Comparison of ENCODE assay signal across 18 cellular contexts in genomic region chr12:99558113-99558512, GRCh38.
"Had no signal": no experiment of that assay in that cellular context is flagged by ENCODE, and none has a peak within 500 bp of the region (broad histone marks: within the 10 kb centered on the region; RNA-seq: fewer than 3 reads in every experiment).

No MANE protein-coding gene starts in this region.

- DNase-seq: activated CD4-positive, alpha-beta memory T cell treated with anti-CD3 and anti-CD28 coated beads for 36 hours; activated CD4-positive, alpha-beta T cell treated with anti-CD3 and anti-CD28 coated beads, Interleukin-2, amount 10 ng/mL, durations not matched to agents 7 days and 5 days; activated CD4-positive, CD25-positive, alpha-beta regulatory T cell; activated naive CD4-positive, alpha-beta T cell treated with anti-CD3 and anti-CD28 coated beads, Interleukin-2, amount 50 U/mL, for 16 hours; activated naive CD8-positive, alpha-beta T cell treated with anti-CD3 and anti-CD28 coated beads, Interleukin-2, amount 10 ng/mL, durations not matched to agents 7 days and 5 days; activated T-cell treated with anti-CD3 and anti-CD28 coated beads for 4 hours; adrenal gland; anterior cingulate cortex; KG1; NCI-H1092; NCI-H1417; NCI-H1930; NCI-H2171; NCI-H2227 treated with DMSO at 0.1 percent for 48 hours; NCI-H526; NCI-H82 had no signal

- H3K4me1 Mint-ChIP-seq: activated CD4-positive, alpha-beta T cell treated with anti-CD3 and anti-CD28 coated beads, Interleukin-2, amount 10 ng/mL, durations not matched to agents 7 days and 5 days; activated naive CD8-positive, alpha-beta T cell treated with anti-CD3 and anti-CD28 coated beads, Interleukin-2, amount 10 ng/mL, durations not matched to agents 7 days and 5 days had no signal

- H3K4me1 ChIP-seq: adrenal gland had no signal

- H3K27me3 Mint-ChIP-seq: activated CD4-positive, alpha-beta memory T cell treated with anti-CD3 and anti-CD28 coated beads for 36 hours; activated CD4-positive, alpha-beta T cell treated with anti-CD3 and anti-CD28 coated beads, Interleukin-2, amount 10 ng/mL, durations not matched to agents 7 days and 5 days; activated naive CD8-positive, alpha-beta T cell treated with anti-CD3 and anti-CD28 coated beads, Interleukin-2, amount 10 ng/mL, durations not matched to agents 7 days and 5 days had no signal

- H3K27me3 ChIP-seq: adrenal gland had no signal

- H3K4me3 ChIP-seq: adrenal gland, SK-N-MC had no signal

- H3K36me3 Mint-ChIP-seq: activated CD4-positive, alpha-beta memory T cell treated with anti-CD3 and anti-CD28 coated beads for 36 hours; activated naive CD8-positive, alpha-beta T cell treated with anti-CD3 and anti-CD28 coated beads, Interleukin-2, amount 10 ng/mL, durations not matched to agents 7 days and 5 days had no signal

- H3K36me3 ChIP-seq: adrenal gland had no signal

- H3K9me3 ChIP-seq: adrenal gland had no signal

- H3K9me3 Mint-ChIP-seq: activated CD4-positive, alpha-beta memory T cell treated with anti-CD3 and anti-CD28 coated beads for 36 hours had no signal

- H3K27ac ChIP-seq: adrenal gland, SK-N-MC, VCaP had no signal

- H3K27ac Mint-ChIP-seq: activated CD4-positive, alpha-beta memory T cell treated with anti-CD3 and anti-CD28 coated beads for 36 hours; activated CD4-positive, alpha-beta T cell treated with anti-CD3 and anti-CD28 coated beads, Interleukin-2, amount 10 ng/mL, durations not matched to agents 7 days and 5 days; activated naive CD8-positive, alpha-beta T cell treated with anti-CD3 and anti-CD28 coated beads, Interleukin-2, amount 10 ng/mL, durations not matched to agents 7 days and 5 days had no signal

- H3K4me3 Mint-ChIP-seq: activated CD4-positive, alpha-beta memory T cell treated with anti-CD3 and anti-CD28 coated beads for 36 hours; activated CD4-positive, alpha-beta T cell treated with anti-CD3 and anti-CD28 coated beads, Interleukin-2, amount 10 ng/mL, durations not matched to agents 7 days and 5 days; activated naive CD8-positive, alpha-beta T cell treated with anti-CD3 and anti-CD28 coated beads, Interleukin-2, amount 10 ng/mL, durations not matched to agents 7 days and 5 days had no signal
